10 cellular contexts compared by ENCODE assay signal in the genomic region with DNA sequence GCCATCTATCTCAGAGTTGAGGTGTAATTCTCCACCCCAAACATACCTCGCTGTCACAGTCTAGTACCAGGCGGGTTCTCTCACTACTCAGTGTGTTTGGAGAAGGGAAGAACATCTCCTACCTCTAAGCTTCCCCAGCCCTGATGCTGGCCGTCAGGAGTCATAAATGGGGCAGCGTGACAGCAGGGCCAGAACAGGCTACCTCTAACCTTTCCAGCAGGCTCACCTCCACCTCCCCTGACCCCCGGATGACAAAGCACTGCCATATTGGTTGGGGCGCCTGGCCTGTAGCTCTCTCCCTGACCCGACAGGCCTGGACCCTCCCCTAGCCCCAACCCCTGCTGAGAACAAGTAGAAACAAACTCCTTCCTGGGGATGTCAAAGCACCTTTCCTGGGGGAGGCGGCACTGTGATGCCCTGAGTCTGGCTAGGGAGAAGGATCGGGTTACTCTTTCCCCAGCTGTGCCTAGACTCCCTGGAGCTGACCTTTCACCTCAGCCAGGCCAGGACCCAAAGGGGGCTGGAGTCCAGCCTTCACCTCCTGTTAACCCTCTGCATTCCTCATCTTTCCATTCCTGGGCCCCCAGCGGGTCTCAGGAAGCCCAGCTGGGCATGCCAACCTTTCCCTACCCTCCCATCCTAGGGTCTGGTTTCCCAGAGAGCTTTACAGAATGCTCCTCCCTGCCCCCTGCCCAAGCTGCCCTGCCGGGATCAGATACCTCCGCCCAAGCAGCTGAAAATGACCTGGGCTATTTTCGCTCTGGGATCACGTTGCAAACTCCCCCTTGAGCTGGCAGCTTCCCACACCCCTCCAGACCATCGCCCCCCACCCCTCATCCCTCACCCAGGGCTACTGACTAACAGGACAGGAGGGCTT. TPM values are rescaled to one million over a fixed set of nuclear protein-coding genes. Genes with fewer than 3 reads are reported as not detected.
DNase-seq lines count a peak whose midpoint lies in the region; ATAC-seq and TF ChIP-seq lines count a peak whose summit lies in the region.
"Had no signal": no experiment of that assay in that cellular context is flagged by ENCODE, and none has a peak within 500 bp of the region (broad histone marks: within the 10 kb centered on the region; RNA-seq: fewer than 3 reads in every experiment).

No MANE protein-coding gene starts in this region.

- H3K4me3 Mint-ChIP-seq in naive thymus-derived CD4-positive, alpha-beta T cell: peak overlapping the region; percentile 29 to 88 (median 72)

- ATAC-seq in Right ventricle myocardium inferior (no peak), HG02870 (IDR thresholded peaks at IDR 0.05; ENCODE audit: unreplicated experiment) (no peak), GM21723 (IDR thresholded peaks at IDR 0.05; ENCODE audit: unreplicated experiment) (no peak), left colon (no peak)
- ATAC-seq in naive thymus-derived CD4-positive, alpha-beta T cell: no peak

- H3K27ac Mint-ChIP-seq in naive thymus-derived CD4-positive, alpha-beta T cell: peak overlapping the region; percentile 64 to 93 (median 81)

- TF ChIP-seq POLR2A in vagina (IDR thresholded peaks at IDR 0.05): no peak

- peaks cover 0 to 5% (median 0%) of the 10 kb centered on the region in 5 donors for H3K36me3 Mint-ChIP-seq in naive thymus-derived CD4-positive, alpha-beta T cell

- H3K9me3 ChIP-seq in duodenal mucosa (ENCODE audit: control insufficient read depth in 1 of 2, low read length in 2 of 2) (no peaks in the 10 kb centered on the region), vagina (no peaks in the 10 kb centered on the region)
- no peaks in the 10 kb centered on the region for H3K9me3 ChIP-seq in naive thymus-derived CD4-positive, alpha-beta T cell (ENCODE audit: control insufficient read depth in 2 of 3, low read length in 3 of 3)

- DNase-seq in Right ventricle myocardium inferior (ENCODE audit: missing footprints) (peak; percentile 25), cardiac septum (ENCODE audit: low spot score) (no peak), vagina (ENCODE audit: extremely low spot score in 2 of 2) (no peak), left colon (no peak)
- peak in 2 of 9 donors; percentile 7 to 13 for DNase-seq in naive thymus-derived CD4-positive, alpha-beta T cell
- DNase-seq: NK-92 treated with Interleukin-12 subunit alpha and Interleukin-12 subunit beta, amount 100 ng/mL, for 24 hours; stimulated activated CD4-positive, alpha-beta T cell treated with anti-CD3 and anti-CD28 coated beads, Interleukin-12 subunit alpha, Interleukin-12 subunit beta, amount 100 ng/mL, for 4 hours had no signal

- peaks cover 0 to 10% (median 0%) of the 10 kb centered on the region in 5 donors for H3K27me3 Mint-ChIP-seq in naive thymus-derived CD4-positive, alpha-beta T cell

- H3K27ac ChIP-seq in duodenal mucosa (ENCODE audit: low read depth, low read length) (peak overlapping the region; percentile 17), vagina (peak overlapping the region; percentile 96)
- H3K27ac ChIP-seq in naive thymus-derived CD4-positive, alpha-beta T cell (ENCODE audit: low read depth, low read length): peak overlapping the region; percentile 68

- intact Hi-C loops in Right ventricle myocardium inferior (cut with DNase I) (no loop called here), cardiac septum (cut with DNase I) (no loop called here), vagina (cut with DNase I) (loop anchor here (5.0 kb wide), 1 partner anchor 42 kb away; no protein-coding TSS in a partner anchor), left colon (cut with DNase I, micrococcal nuclease) (no loop called here)
- intact Hi-C loops in naive thymus-derived CD4-positive, alpha-beta T cell (cut with micrococcal nuclease): loop anchor here in 1 of 2 donors (2.0 kb wide), 2 partner anchors 47 to 155 kb away; a partner anchor contains a TSS

- CTCF ChIA-PET in naive thymus-derived CD4-positive, alpha-beta T cell (lab: Charles Lee): interaction anchor here (1.3 to 4.4 kb wide), 6 partner anchors 12 to 102 kb away, joined by 3 to 33 read pairs (median 5); a partner anchor contains a TSS

- H3K4me1 Mint-ChIP-seq in naive thymus-derived CD4-positive, alpha-beta T cell: peaks cover 15 to 65% (median 57%) of the 10 kb centered on the region in 7 donors

- no peaks in the 10 kb centered on the region for H3K27me3 ChIP-seq in duodenal mucosa (ENCODE audit: control insufficient read depth in 1 of 2, insufficient read depth in 2 of 2, low read length in 2 of 2)
- H3K27me3 ChIP-seq in naive thymus-derived CD4-positive, alpha-beta T cell (ENCODE audit: control insufficient read depth in 2 of 2, insufficient read depth in 2 of 2, low read length in 2 of 2): no peaks in the 10 kb centered on the region
- no peaks in the 10 kb centered on the region for H3K27me3 ChIP-seq in vagina

- no peak overlapping the region for H3K9ac ChIP-seq in duodenal mucosa (ENCODE audit: low read depth in 1 of 2, low read length in 2 of 2)

- H3K4me1 ChIP-seq in duodenal mucosa (ENCODE audit: control insufficient read depth in 1 of 2, insufficient read depth in 2 of 2, low read length in 2 of 2) (peaks cover 29 to 36% of the 10 kb centered on the region in 2 donors), vagina (peaks cover 97% of the 10 kb centered on the region)
- peaks cover 7 to 22% of the 10 kb centered on the region in 2 donors for H3K4me1 ChIP-seq in naive thymus-derived CD4-positive, alpha-beta T cell (ENCODE audit: control insufficient read depth in 2 of 2, insufficient read depth in 2 of 2, low read length in 2 of 2)

- TF ChIP-seq CTCF in vagina (IDR thresholded peaks at IDR 0.05): no peak

- H3K4me3 ChIP-seq in duodenal mucosa (ENCODE audit: low read depth in 1 of 2, low read length in 2 of 2) (no peak overlapping the region), vagina (peak overlapping the region in 1 of 2 donors; percentile 44)
- H3K4me3 ChIP-seq in naive thymus-derived CD4-positive, alpha-beta T cell (ENCODE audit: low read length): no peak overlapping the region

- no peaks in the 10 kb centered on the region for H3K9me3 Mint-ChIP-seq in naive thymus-derived CD4-positive, alpha-beta T cell

- H3K36me3 ChIP-seq in duodenal mucosa (ENCODE audit: control insufficient read depth in 1 of 2, insufficient read depth in 2 of 2, low read length in 2 of 2) (no peaks in the 10 kb centered on the region), vagina (no peaks in the 10 kb centered on the region)
- H3K36me3 ChIP-seq in naive thymus-derived CD4-positive, alpha-beta T cell (ENCODE audit: control insufficient read depth in 2 of 3, insufficient read depth in 3 of 3, low read length in 3 of 3): no peaks in the 10 kb centered on the region

- POLR2A ChIA-PET in naive thymus-derived CD4-positive, alpha-beta T cell (lab: Charles Lee): interaction anchor here (0.6 to 2.0 kb wide), 5 partner anchors 11 to 101 kb away, joined by 3 to 6 read pairs (median 3); no protein-coding TSS in a partner anchor

RNA-seq across cellular contexts. Expression of a gene that starts 34.2 kb away (rescaled TPM):
- total RNA-seq in Right ventricle myocardium inferior: 51.2 TPM
- 57.7 TPM for total RNA-seq in cardiac septum
- 10 to 100 TPM; 18.4 to 38.8 (median 21.3) TPM for total RNA-seq in naive thymus-derived CD4-positive, alpha-beta T cell
- polyA plus RNA-seq in naive thymus-derived CD4-positive, alpha-beta T cell: 1 to 10 TPM in 1 of 2 donors, under 1 TPM in 1; 0.90 to 2.0 TPM
- total RNA-seq in vagina: 62.4 TPM
- total RNA-seq in left colon: 10 to 100 TPM; 21.5 to 25.2 TPM

Comparison
In these comparisons a context has a peak if more than half of its experiments do, and no peak if none do; other contexts are left out.
1. H3K27ac ChIP-seq: peak in every context shown above with its lines; median percentile 96 in vagina; 68 in naive thymus-derived CD4-positive, alpha-beta T cell; 17 in duodenal mucosa.